Comparison of ENCODE assay signal across 18 cellular contexts in the genomic region with DNA sequence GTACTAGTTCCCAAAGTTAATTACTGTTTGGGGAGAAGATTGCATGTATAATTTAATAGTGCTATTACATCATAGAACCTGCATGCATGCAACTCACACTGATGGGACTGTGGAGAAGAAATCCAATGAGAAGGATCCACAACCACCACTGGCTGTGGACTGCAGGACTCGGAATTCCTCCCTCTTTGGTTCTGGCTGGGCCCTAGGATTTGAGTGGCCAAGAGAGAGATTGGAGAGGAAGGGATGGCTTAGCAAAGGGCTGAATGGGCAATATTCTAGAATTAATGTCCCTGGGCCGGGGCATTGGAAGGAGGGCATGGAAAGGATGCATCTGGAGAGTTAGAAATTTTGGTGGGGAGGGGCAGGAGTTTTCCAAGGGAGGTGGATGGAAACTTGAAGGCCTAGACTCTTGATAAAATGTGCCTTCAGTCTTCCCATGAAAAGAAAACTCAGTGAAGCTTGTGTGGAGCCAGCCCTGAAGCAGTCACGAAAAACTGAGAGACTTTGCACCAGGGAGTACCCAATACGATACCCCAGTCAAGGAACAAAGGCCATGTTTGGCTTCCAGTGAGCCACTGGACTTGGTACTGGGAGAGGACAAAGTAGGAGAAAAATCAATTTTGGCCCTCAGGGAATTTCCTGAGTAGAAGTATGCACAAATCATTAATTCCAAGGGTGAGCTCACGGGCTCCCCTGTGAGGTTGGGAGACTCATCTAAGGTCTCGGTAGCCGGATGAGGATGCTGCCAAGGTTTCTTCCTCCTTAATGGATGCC. TPM values are rescaled to one million over a fixed set of nuclear protein-coding genes. Genes with fewer than 3 reads are reported as not detected.
A peak's percentile ranks its signal among the peaks of the same experiment; 100 is the strongest.
DNase-seq lines count a peak whose midpoint lies in the region; ATAC-seq and TF ChIP-seq lines count a peak whose summit lies in the region.
"Had no signal": no experiment of that assay in that cellular context is flagged by ENCODE, and none has a peak within 500 bp of the region (broad histone marks: within the 10 kb centered on the region; RNA-seq: fewer than 3 reads in every experiment).

No MANE protein-coding gene starts in this region.

- H3K4me3 ChIP-seq in mammary epithelial cell (replicated peaks in 1 of 3; ENCODE audit: insufficient read depth in 1 of 3, low read depth in 2 of 3, low read length in 3 of 3) (no peak overlapping the region), liver (ENCODE audit: low read depth in 1 of 3, low read length in 3 of 3) (no peak overlapping the region)

- H3K4me3 Mint-ChIP-seq in MCF 10A (ENCODE audit: unreplicated experiment) (peak overlapping the region; percentile 46), osteocyte (ENCODE audit: unreplicated experiment) (no peak overlapping the region)
- no peak overlapping the region for H3K4me3 Mint-ChIP-seq in activated CD8-positive, alpha-beta memory T cell treated with anti-CD3 and anti-CD28 coated beads, Interleukin-2, amount 10 ng/mL, durations not matched to agents 7 days and 5 days
- H3K4me3 Mint-ChIP-seq: CD14-positive monocyte; CD8-positive, alpha-beta T cell; H9 had no signal

- H3K36me3 ChIP-seq in mammary epithelial cell (ENCODE audit: insufficient read depth, low read length) (no peaks in the 10 kb centered on the region), liver (ENCODE audit: control insufficient read depth in 4 of 4, insufficient read depth in 3 of 4, low read depth in 1 of 4, low read length in 3 of 4) (no peaks in the 10 kb centered on the region)

- H3K79me2 ChIP-seq in mammary epithelial cell (ENCODE audit: insufficient read depth, low read length), result no peaks in the 10 kb centered on the region

- no peak overlapping the region for H3K27ac Mint-ChIP-seq in MCF 10A (ENCODE audit: low read depth, unreplicated experiment)
- H3K27ac Mint-ChIP-seq in osteocyte (ENCODE audit: unreplicated experiment), result peak overlapping the region; percentile 52
- H3K27ac Mint-ChIP-seq in activated CD8-positive, alpha-beta memory T cell treated with anti-CD3 and anti-CD28 coated beads, Interleukin-2, amount 10 ng/mL, durations not matched to agents 7 days and 5 days, result no peak overlapping the region
- H3K27ac Mint-ChIP-seq: CD8-positive, alpha-beta T cell had no signal

- H2AFZ ChIP-seq in mammary epithelial cell (ENCODE audit: low read depth, low read length), result no peak overlapping the region

- H3K4me1 ChIP-seq in mammary epithelial cell (ENCODE audit: insufficient read depth, low read length) (peaks cover 25% of the 10 kb centered on the region), liver (ENCODE audit: control insufficient read depth in 4 of 4, insufficient read depth in 4 of 4, low read length in 3 of 4) (peaks cover 4 to 38% (median 27%) of the 10 kb centered on the region in 4 donors)

- no peaks in the 10 kb centered on the region for H4K20me1 ChIP-seq in mammary epithelial cell (ENCODE audit: insufficient read depth, low read length)

- H3K27me3 ChIP-seq in mammary epithelial cell (ENCODE audit: insufficient read depth, low read length) (no peaks in the 10 kb centered on the region), liver (ENCODE audit: control insufficient read depth in 4 of 4, insufficient read depth in 4 of 4, low read length in 3 of 4) (no peaks in the 10 kb centered on the region)

- BruUV-seq in MCF 10A (replicated peaks; lab: Mats Ljungman, UMichigan) (no TSS peak), mammary epithelial cell (replicated peaks; lab: Mats Ljungman, UMichigan) (no TSS peak)

- H3K9me3 Mint-ChIP-seq in MCF 10A (ENCODE audit: unreplicated experiment) (no peaks in the 10 kb centered on the region), osteocyte (ENCODE audit: unreplicated experiment) (no peaks in the 10 kb centered on the region)
- no peaks in the 10 kb centered on the region for H3K9me3 Mint-ChIP-seq in activated CD8-positive, alpha-beta memory T cell treated with anti-CD3 and anti-CD28 coated beads, Interleukin-2, amount 10 ng/mL, durations not matched to agents 7 days and 5 days (ENCODE audit: low read depth)
- H3K9me3 Mint-ChIP-seq: CD8-positive, alpha-beta T cell had no signal

- H3K4me1 Mint-ChIP-seq in MCF 10A (ENCODE audit: insufficient read depth, unreplicated experiment) (peaks cover 33% of the 10 kb centered on the region), osteocyte (ENCODE audit: unreplicated experiment) (peaks cover 46% of the 10 kb centered on the region)
- peaks cover 8% of the 10 kb centered on the region for H3K4me1 Mint-ChIP-seq in activated CD8-positive, alpha-beta memory T cell treated with anti-CD3 and anti-CD28 coated beads, Interleukin-2, amount 10 ng/mL, durations not matched to agents 7 days and 5 days

- dilution Hi-C loops in mammary epithelial cell (cut with HindIII; ENCODE audit: low sequenced_read_pairs), result loop anchor here (5.0 kb wide), 1 partner anchor 69 kb away; no protein-coding TSS in a partner anchor

- ATAC-seq in activated CD8-positive, alpha-beta memory T cell treated with anti-CD3 and anti-CD28 coated beads, Interleukin-2, amount 10 ng/mL, durations not matched to agents 7 days and 5 days, result no peak
- ATAC-seq in HG02885 (IDR thresholded peaks at IDR 0.05; ENCODE audit: poor library complexity, unreplicated experiment), result no peak
- ATAC-seq: CD8-positive, alpha-beta T cell had no signal

- CTCF ChIA-PET in MCF 10A (lab: Yijun Ruan, JAX), result interaction anchor here (1.2 kb wide), 1 partner anchor 37 kb away, joined by 3 read pairs; no protein-coding TSS in a partner anchor
- CTCF ChIA-PET in mammary epithelial cell (lab: Charles Lee; ENCODE audit: low non-redundant PET), result no interaction called here
- CTCF ChIA-PET in activated CD8-positive, alpha-beta memory T cell treated with anti-CD3 and anti-CD28 coated beads, Interleukin-2, amount 10 ng/mL, durations not matched to agents 7 days and 5 days (lab: Charles Lee), result no interaction called here
- CTCF ChIA-PET in GM10248 (lab: Yijun Ruan, JAX), result no interaction called here

- no peak overlapping the region for H3K9ac ChIP-seq in mammary epithelial cell (ENCODE audit: insufficient read depth, low read length)
- no peak overlapping the region for H3K9ac ChIP-seq in liver (ENCODE audit: low read depth in 1 of 2, low read length in 2 of 2)

- H3K36me3 Mint-ChIP-seq in MCF 10A (ENCODE audit: insufficient read depth, unreplicated experiment) (no peaks in the 10 kb centered on the region), osteocyte (ENCODE audit: unreplicated experiment) (no peaks in the 10 kb centered on the region)
- no peaks in the 10 kb centered on the region for H3K36me3 Mint-ChIP-seq in activated CD8-positive, alpha-beta memory T cell treated with anti-CD3 and anti-CD28 coated beads, Interleukin-2, amount 10 ng/mL, durations not matched to agents 7 days and 5 days
- H3K36me3 Mint-ChIP-seq: CD14-positive monocyte; CD8-positive, alpha-beta T cell had no signal

- no peaks in the 10 kb centered on the region for H3K9me3 ChIP-seq in mammary epithelial cell (replicated peaks; ENCODE audit: insufficient read depth, low read length)
- no peaks in the 10 kb centered on the region for H3K9me3 ChIP-seq in liver (ENCODE audit: control insufficient read depth in 4 of 4, low read length in 3 of 4)

- DNase-seq in MCF 10A (ENCODE audit: unreplicated experiment) (no peak), mammary epithelial cell (no peak), osteocyte (ENCODE audit: extremely low spot score, unreplicated experiment) (no peak), DMS 273 (lab: John Stamatoyannopoulos, UW; ENCODE audit: unreplicated experiment) (no peak), GM10248 (ENCODE audit: extremely low spot score) (no peak)
- DNase-seq in activated CD8-positive, alpha-beta memory T cell treated with anti-CD3 and anti-CD28 coated beads, Interleukin-2, amount 10 ng/mL, durations not matched to agents 7 days and 5 days, result no peak
- DNase-seq: CD8-positive, alpha-beta T cell; COR-L47; GF-D8; GOT3; H9; IMR-90; KBM-7 had no signal

- POLR2A ChIA-PET in MCF 10A (lab: Yijun Ruan, JAX) (no interaction called here), GM10248 (lab: Yijun Ruan, JAX) (no interaction called here)

- no peak overlapping the region for H3K4me2 ChIP-seq in mammary epithelial cell (ENCODE audit: insufficient read depth, low read depth, low read length)

- TF ChIP-seq CTCF in MCF 10A (IDR thresholded peaks at IDR 0.05; ENCODE audit: unreplicated experiment), result no peak
- no peak for TF ChIP-seq CTCF in mammary epithelial cell (conservative IDR thresholded peaks at IDR 0.05 in 1 of 2, IDR thresholded peaks at IDR 0.05 in 1 of 2; ENCODE audit: extremely low read depth in 1 of 2, insufficient read depth in 1 of 2, low read depth in 1 of 2, low read length in 2 of 2)
- no peak for TF ChIP-seq CTCF in liver (IDR thresholded peaks at IDR 0.05; ENCODE audit: low read depth, low read length, missing input control)
- TF ChIP-seq CTCF in osteocyte (IDR thresholded peaks at IDR 0.05), result no peak
- TF ChIP-seq CTCF in GM10248 (IDR thresholded peaks at IDR 0.05; ENCODE audit: control extremely low read depth, extremely low read depth, low read depth, missing control alignments), result no peak

- intact Hi-C loops in MCF 10A (cut with micrococcal nuclease), result no loop called here
- intact Hi-C loops in mammary epithelial cell (cut with micrococcal nuclease), result no loop called here

- TF ChIP-seq RAD21 in liver (IDR thresholded peaks at IDR 0.05), result peak; percentile 65 to 74

- H3K27ac ChIP-seq in mammary epithelial cell (ENCODE audit: insufficient read depth, low read depth, low read length), result no peak overlapping the region
- peak overlapping the region; percentile 63 to 75 for H3K27ac ChIP-seq in liver (ENCODE audit: low read depth in 1 of 2, low read length in 2 of 2)
- H3K27ac ChIP-seq: 22Rv1, HL-60 had no signal

- 96% methylated on average over 6 of the region's 7 CpGs for WGBS in mammary epithelial cell (ENCODE audit: low coverage, missing lambda C conversion rate)
- 44% methylated on average over 7 of the region's 7 CpGs for WGBS in liver

- in situ Hi-C loops in mammary epithelial cell (cut with MboI; ENCODE audit: low sequenced_read_pairs in 2 of 2), result no loop called here

- H3K27me3 Mint-ChIP-seq in MCF 10A (ENCODE audit: insufficient read depth, unreplicated experiment), result no peaks in the 10 kb centered on the region
- H3K27me3 Mint-ChIP-seq in osteocyte (ENCODE audit: unreplicated experiment), result no peaks in the 10 kb centered on the region
- H3K27me3 Mint-ChIP-seq in activated CD8-positive, alpha-beta memory T cell treated with anti-CD3 and anti-CD28 coated beads, Interleukin-2, amount 10 ng/mL, durations not matched to agents 7 days and 5 days, result peaks cover 12% of the 10 kb centered on the region

TF ChIP-seq in liver, 16 proteins besides CTCF, POLR2A, EP300 and RAD21 (continues in another document):
- TF ChIP-seq JUND (IDR thresholded peaks at IDR 0.05), result peak; percentile 82 to 94

RNA-seq across cellular contexts. Expression of a gene that starts 31.4 kb away (rescaled TPM):
- 67.8 and 70.4 TPM in 2 replicates for total RNA-seq in MCF 10A (2022)
- total RNA-seq in mammary epithelial cell, result 1,000 to 10,000 TPM in 1 of 2 donors, 100 to 1,000 TPM in 1; 463 to 1,538 TPM
- polyA plus RNA-seq in mammary epithelial cell, result 241 TPM
- 182 TPM for polyA minus RNA-seq in mammary epithelial cell
- total RNA-seq in liver, result 100 to 1,000 TPM in 1 of 2 donors, 10 to 100 TPM in 1; 64.7 to 101 TPM
- 10 to 100 TPM; 69.6 to 73.3 TPM for polyA plus RNA-seq in liver
- 1,635 and 1,747 TPM in 2 replicates for total RNA-seq in osteocyte
- 1 to 10 TPM; 4.1 to 5.5 TPM for total RNA-seq in activated CD8-positive, alpha-beta memory T cell treated with anti-CD3 and anti-CD28 coated beads, Interleukin-2, amount 10 ng/mL, durations not matched to agents 7 days and 5 days

Comparison
In these comparisons a context has a peak if more than half of its experiments do, and no peak if none do; other contexts are left out.
1. RNA of a gene that starts 31.4 kb away (total RNA-seq): 1,635 to 1,747 TPM in osteocyte, 463 to 1,538 TPM in mammary epithelial cell, 64.7 to 101 TPM in liver and 67.8 to 70.4 TPM in MCF 10A; 4.1 to 5.5 TPM in activated CD8-positive, alpha-beta memory T cell treated with anti-CD3 and anti-CD28 coated beads, Interleukin-2, amount 10 ng/mL, durations not matched to agents 7 days and 5 days; every median in the first group is over 10 times any median in the second.